8 cellular contexts compared by ENCODE assay signal in genomic region chr15:78149068-78149804, GRCh38. TPM values are rescaled to one million over a fixed set of nuclear protein-coding genes. Genes with fewer than 3 reads are reported as not detected.
DNase-seq lines count a peak whose midpoint lies in the region; ATAC-seq, FAIRE-seq and TF ChIP-seq lines count a peak whose summit lies in the region.

IDH3A (plus strand) TSS chr15:78149362; CDS start chr15:78149404, 42 bp downstream.

- FAIRE-seq in urothelium cell line (lab: Jason Lieb, UNC), result peak; percentile 30

- peak within 1 kb of the TSS; percentile 94 to 97 for H3K27ac ChIP-seq in right atrium auricular region

- peak within 1 kb of the TSS; percentile 92 to 94 for H3K4me3 ChIP-seq in right atrium auricular region

- DNase-seq in NCI-H1930 (lab: John Stamatoyannopoulos, UW) (peak; percentile 84 to 91), anterior cingulate cortex (lab: John Stamatoyannopoulos, UW) (peak; percentile 80 to 99 (median 98)), right atrium auricular region (ENCODE audit: low spot score) (peak; percentile 98), pulmonary artery endothelial cell (ENCODE audit: low read depth, low spot score) (peak; percentile 78), urothelium cell line (ENCODE audit: low spot score) (peak; percentile 99)

- peak; percentile 81 for ATAC-seq in GM18505 (IDR thresholded peaks at IDR 0.05; ENCODE audit: unreplicated experiment)
- peak; percentile 88 for ATAC-seq in HG02970 (IDR thresholded peaks at IDR 0.05; ENCODE audit: low FRiP score, unreplicated experiment)

- no peaks in the 10 kb centered on the region for H3K9me3 ChIP-seq in right atrium auricular region

- intact Hi-C loops in T-helper 2 cell treated with Interferon-gamma antibody and Interleukin-4, amounts not matched to agents 100 ng/mL and 5 ng/mL, for 36 hours (cut with micrococcal nuclease), result loop anchor here (1.0 to 10.0 kb wide), 4 partner anchors 18 to 286 kb away; partner anchors contain the start of genes CIB2, IREB2 and SKIC8

- peak; percentile 89 for TF ChIP-seq POLR2A in GM18505 (IDR thresholded peaks at IDR 0.05; ENCODE audit: borderline replicate concordance, extremely low read depth, insufficient read depth, insufficient read length)

- no peaks in the 10 kb centered on the region for H3K36me3 ChIP-seq in right atrium auricular region

- no peak for TF ChIP-seq CTCF in right atrium auricular region (IDR thresholded peaks at IDR 0.05)

- peaks cover 0 to 40% of the 10 kb centered on the region in 2 donors for H3K4me1 ChIP-seq in right atrium auricular region

- no peaks in the 10 kb centered on the region for H3K27me3 ChIP-seq in right atrium auricular region

RNA-seq across cellular contexts. Expression of gene IDH3A, which starts in this region (rescaled TPM):
- total RNA-seq in T-helper 2 cell treated with Interferon-gamma antibody and Interleukin-4, amounts not matched to agents 100 ng/mL and 5 ng/mL, for 36 hours, result 115 and 119 TPM in 2 replicates
- total RNA-seq in right atrium auricular region (100 to 1,000 TPM; 188 to 352 TPM), pulmonary artery endothelial cell (33.9 and 81.9 TPM in 2 replicates)

Comparison
In these comparisons a context has a peak if more than half of its experiments do, and no peak if none do; other contexts are left out.
1. Peak in every context shown above with its lines: DNase-seq, ATAC-seq, H3K4me3 ChIP-seq and H3K27ac ChIP-seq.